4 cellular contexts compared by ENCODE assay signal in the genomic region with DNA sequence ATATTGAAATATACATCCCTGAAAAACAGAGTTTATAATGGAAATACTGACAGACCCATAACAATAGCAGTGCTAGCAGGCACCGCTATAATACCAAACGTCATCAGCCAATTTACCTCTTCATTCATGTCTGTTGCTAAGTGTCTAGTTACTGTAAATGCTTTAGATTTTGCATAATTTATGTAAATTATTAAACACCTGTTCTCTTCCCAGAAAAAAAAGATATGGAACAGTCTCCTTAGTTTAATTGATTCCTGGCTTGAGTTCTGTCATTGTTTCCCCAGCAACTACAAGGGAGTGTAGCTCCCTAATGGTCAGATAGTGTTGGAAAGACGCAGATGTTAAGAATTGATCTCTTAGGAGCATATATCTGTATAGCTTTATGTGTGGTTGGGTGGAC.
"Had no signal": no experiment of that assay in that cellular context is flagged by ENCODE, and none has a peak within 500 bp of the region (broad histone marks: within the 10 kb centered on the region; RNA-seq: fewer than 3 reads in every experiment).

No MANE protein-coding gene starts in this region.

- H3K4me3 ChIP-seq: GM23338 had no signal

- ATAC-seq: GM23338 had no signal

- DNase-seq: H9, HCEC 1CT, IMR-90 had no signal
